ENCODE assay signal across 13 cellular contexts in genomic region chr11:70530629-70531185, GRCh38.
DNase-seq lines count a peak whose midpoint lies in the region; ATAC-seq and TF ChIP-seq lines count a peak whose summit lies in the region.
"Had no signal": no experiment of that assay in that cellular context is flagged by ENCODE, and none has a peak within 500 bp of the region (broad histone marks: within the 10 kb centered on the region; RNA-seq: fewer than 3 reads in every experiment).

No MANE protein-coding gene starts in this region.

- H3K4me2 ChIP-seq in IMR-90 (ENCODE audit: low read depth, low read length) (no peak overlapping the region), neural progenitor cell (no peak overlapping the region)
- H3K4me2 ChIP-seq: A549 had no signal

- intact Hi-C loops in IMR-90 (cut with micrococcal nuclease): no loop called here
- intact Hi-C loops in aorta (cut with DNase I): no loop called here

- POLR2A ChIA-PET in IMR-90 (lab: Charles Lee; ENCODE audit: unreplicated experiment): no interaction called here
- POLR2A ChIA-PET in naive thymus-derived CD8-positive, alpha-beta T cell (lab: Charles Lee): no interaction called here

- H3K9me1 ChIP-seq in IMR-90 (ENCODE audit: insufficient read depth, low read length): no peaks in the 10 kb centered on the region

- H3K27me3 ChIP-seq in IMR-90 (ENCODE audit: control insufficient read depth, insufficient read depth, low read length): no peaks in the 10 kb centered on the region
- H3K27me3 ChIP-seq in SJCRH30: no peaks in the 10 kb centered on the region
- no peaks in the 10 kb centered on the region for H3K27me3 ChIP-seq in neural progenitor cell
- no peaks in the 10 kb centered on the region for H3K27me3 ChIP-seq in aorta (ENCODE audit: control insufficient read depth in 1 of 2, insufficient read depth in 2 of 2, low read length in 1 of 2)
- H3K27me3 ChIP-seq: BE2C had no signal

- 46% methylated on average over 2 of the region's 11 CpGs; no CpG with 5 or more reads in 1 of the 2 experiments for WGBS in IMR-90 (ENCODE audit: extremely low coverage in 2 of 2, insufficient read length in 1 of 2), 2 experiments
- 89 to 92% methylated on average over 11 of the region's 11 CpGs for WGBS in aorta, 2 donors

- H3K4me1 ChIP-seq in IMR-90 (ENCODE audit: control insufficient read depth, insufficient read depth, low read length): no peaks in the 10 kb centered on the region; the same call in 1 of the 2 replicates
- peaks cover 37% of the 10 kb centered on the region for H3K4me1 ChIP-seq in SJCRH30
- peaks cover 13% of the 10 kb centered on the region for H3K4me1 ChIP-seq in neural progenitor cell
- no peaks in the 10 kb centered on the region for H3K4me1 ChIP-seq in aorta (ENCODE audit: control insufficient read depth in 1 of 2, insufficient read depth in 2 of 2, low read length in 2 of 2)
- H3K4me1 ChIP-seq: A549, HAP-1 had no signal

- H4K5ac ChIP-seq in IMR-90 (ENCODE audit: low read depth, low read length): no peak overlapping the region

- no peak overlapping the region for H3K18ac ChIP-seq in IMR-90 (ENCODE audit: low read depth, low read length)

- no peaks in the 10 kb centered on the region for H3K9me3 Mint-ChIP-seq in neural progenitor cell
- peaks cover 0 to 3% (median 0%) of the 10 kb centered on the region in 9 donors for H3K9me3 Mint-ChIP-seq in naive thymus-derived CD8-positive, alpha-beta T cell

- H3K36me3 Mint-ChIP-seq in neural progenitor cell: peaks cover 2% of the 10 kb centered on the region
- H3K36me3 Mint-ChIP-seq in naive thymus-derived CD8-positive, alpha-beta T cell: no peaks in the 10 kb centered on the region
- H3K36me3 Mint-ChIP-seq: CD4-positive, alpha-beta memory T cell had no signal

- no peak for TF ChIP-seq CTCF in IMR-90 (conservative IDR thresholded peaks at IDR 0.05; ENCODE audit: low read depth, low read length)
- TF ChIP-seq CTCF in neural progenitor cell (IDR thresholded peaks at IDR 0.05): no peak

- no peaks in the 10 kb centered on the region for H3F3A ChIP-seq in neural progenitor cell (ENCODE audit: low read depth)

- no peaks in the 10 kb centered on the region for H3K36me3 ChIP-seq in IMR-90 (ENCODE audit: control insufficient read depth, insufficient read depth, low read length)
- no peaks in the 10 kb centered on the region for H3K36me3 ChIP-seq in SJCRH30
- H3K36me3 ChIP-seq in neural progenitor cell: no peaks in the 10 kb centered on the region
- no peaks in the 10 kb centered on the region for H3K36me3 ChIP-seq in aorta (ENCODE audit: control insufficient read depth in 1 of 2, insufficient read depth in 2 of 2, low read length in 1 of 2)
- H3K36me3 ChIP-seq: BE2C, HAP-1 had no signal

- ATAC-seq in IMR-90 (ENCODE audit: low read depth) (no peak), aorta (ENCODE audit: low FRiP score) (no peak)
- no peak for ATAC-seq in naive thymus-derived CD8-positive, alpha-beta T cell
- ATAC-seq: A549 had no signal

- no peak overlapping the region for H2BK20ac ChIP-seq in IMR-90 (ENCODE audit: low read depth, low read length)

- CTCF ChIA-PET in IMR-90 (lab: Yijun Ruan, JAX): no interaction called here

- no peak overlapping the region for H3K4me3 Mint-ChIP-seq in neural progenitor cell
- no peak overlapping the region for H3K4me3 Mint-ChIP-seq in naive thymus-derived CD8-positive, alpha-beta T cell
- H3K4me3 Mint-ChIP-seq: CD4-positive, alpha-beta memory T cell had no signal

- H4K20me1 ChIP-seq in IMR-90 (ENCODE audit: insufficient read depth, low read length) (no peaks in the 10 kb centered on the region; the same call in 1 of the 2 replicates), neural progenitor cell (ENCODE audit: low read depth) (no peaks in the 10 kb centered on the region)

- no peak overlapping the region for H3K27ac ChIP-seq in IMR-90 (ENCODE audit: insufficient read depth, low read length)
- H3K27ac ChIP-seq in SJCRH30: peak overlapping the region; percentile 88; the same call in 1 of the 2 replicates
- no peak overlapping the region for H3K27ac ChIP-seq in neural progenitor cell
- no peak overlapping the region for H3K27ac ChIP-seq in aorta (ENCODE audit: low read depth in 1 of 2, low read length in 2 of 2)
- H3K27ac ChIP-seq: A549, C4-2B had no signal

- peaks cover 41% of the 10 kb centered on the region for H3K4me1 Mint-ChIP-seq in neural progenitor cell
- no peaks in the 10 kb centered on the region for H3K4me1 Mint-ChIP-seq in naive thymus-derived CD8-positive, alpha-beta T cell
- H3K4me1 Mint-ChIP-seq: CD4-positive, alpha-beta memory T cell had no signal

- H2AK9ac ChIP-seq in IMR-90 (replicated peaks; ENCODE audit: low read depth, low read length, poor library complexity): no peak overlapping the region

- H2BK120ac ChIP-seq in IMR-90 (ENCODE audit: low read depth, low read length): no peak overlapping the region

- H4K8ac ChIP-seq in IMR-90 (ENCODE audit: low read depth in 2 of 2, low read length in 2 of 2): no peak overlapping the region

- no peak overlapping the region for H2BK15ac ChIP-seq in IMR-90 (ENCODE audit: low read depth, low read length)

- in situ Hi-C loops in IMR-90 (cut with MboI; ENCODE audit: low sequenced_read_pairs): no loop called here

- no peak overlapping the region for H3K14ac ChIP-seq in IMR-90 (replicated peaks; ENCODE audit: low read depth, low read length)

- H4K91ac ChIP-seq in IMR-90 (ENCODE audit: insufficient read depth, low read depth, low read length): no peak overlapping the region

- H3K23ac ChIP-seq in IMR-90 (ENCODE audit: low read depth, low read length): no peak overlapping the region

- dilution Hi-C loops in IMR-90 (cut with HindIII; ENCODE audit: low sequenced_read_pairs, unreplicated experiment): no loop called here

- peak overlapping the region; percentile 0 for H3K27ac Mint-ChIP-seq in neural progenitor cell
- no peak overlapping the region for H3K27ac Mint-ChIP-seq in naive thymus-derived CD8-positive, alpha-beta T cell
- H3K27ac Mint-ChIP-seq: CD4-positive, alpha-beta memory T cell had no signal

- H2AK5ac ChIP-seq in IMR-90 (ENCODE audit: low read depth, low read length): no peak overlapping the region

- H3K9ac ChIP-seq in IMR-90 (ENCODE audit: low read depth, low read length) (no peak overlapping the region), neural progenitor cell (no peak overlapping the region)

- H3K9me3 ChIP-seq in IMR-90 (ENCODE audit: control insufficient read depth, insufficient read depth, low read length) (peaks cover 4% of the 10 kb centered on the region; the same call in 1 of the 2 replicates), SJCRH30 (replicated peaks) (no peaks in the 10 kb centered on the region), neural progenitor cell (ENCODE audit: low read depth) (no peaks in the 10 kb centered on the region), aorta (ENCODE audit: control insufficient read depth, low read length) (no peaks in the 10 kb centered on the region)
- H3K9me3 ChIP-seq: A549, BE2C, HAP-1 had no signal

- H3K27me3 Mint-ChIP-seq in neural progenitor cell (ENCODE audit: insufficient read depth, low read depth): peaks cover 16% of the 10 kb centered on the region
- peaks cover 0 to 16% (median 8%) of the 10 kb centered on the region in 5 donors for H3K27me3 Mint-ChIP-seq in naive thymus-derived CD8-positive, alpha-beta T cell

- no peak for TF ChIP-seq RAD21 in IMR-90 (IDR thresholded peaks at IDR 0.05; ENCODE audit: low read length)

- DNase-seq in IMR-90 (no peak), SJCRH30 (no peak), neural progenitor cell (ENCODE audit: low spot score) (no peak), aorta (peak; percentile 14 to 36), MV-4-11 (lab: John Stamatoyannopoulos, UW) (no peak)
- DNase-seq in naive thymus-derived CD8-positive, alpha-beta T cell: no peak
- DNase-seq: BE2C; CD4-positive, alpha-beta memory T cell; DMS79; GOT3 had no signal

- H3K79me2 ChIP-seq in neural progenitor cell (ENCODE audit: low read depth): no peaks in the 10 kb centered on the region

- no TSS peak for BruUV-seq in IMR-90 (replicated peaks; lab: Mats Ljungman, UMichigan)

- no peak overlapping the region for H3K4me3 ChIP-seq in IMR-90 (ENCODE audit: insufficient read depth, low read depth, low read length)
- no peak overlapping the region for H3K4me3 ChIP-seq in SJCRH30
- no peak overlapping the region for H3K4me3 ChIP-seq in neural progenitor cell
- H3K4me3 ChIP-seq in aorta (ENCODE audit: low read length in 2 of 2): no peak overlapping the region
- H3K4me3 ChIP-seq: A549, HAP-1 had no signal

- H2BK5ac ChIP-seq in IMR-90 (ENCODE audit: low read depth, low read length, poor library complexity, severe bottlenecking): no peak overlapping the region

- TF ChIP-seq POLR2A in IMR-90 (IDR thresholded peaks at IDR 0.05; ENCODE audit: low read depth, low read length): no peak

- H3K79me1 ChIP-seq in IMR-90 (ENCODE audit: low read depth in 1 of 2, low read length in 2 of 2): no peaks in the 10 kb centered on the region

- H3K56ac ChIP-seq in IMR-90 (ENCODE audit: extremely low read depth, insufficient read depth, low read length): no peak overlapping the region

- H2AFZ ChIP-seq in IMR-90 (replicated peaks; ENCODE audit: low read length, poor library complexity) (no peak overlapping the region), neural progenitor cell (replicated peaks) (no peak overlapping the region)

- no peak overlapping the region for H3K4ac ChIP-seq in IMR-90 (ENCODE audit: low read depth, low read length)

TF ChIP-seq in IMR-90, 13 proteins besides CTCF, POLR2A, EP300 and RAD21:
- TF ChIP-seq RCOR1 (IDR thresholded peaks at IDR 0.05; ENCODE audit: insufficient replicate concordance, low read length) (no peak), SMC3 (IDR thresholded peaks at IDR 0.05; ENCODE audit: low read depth, low read length) (no peak), MAFK (IDR thresholded peaks at IDR 0.05; ENCODE audit: low read depth, low read length) (no peak), RFX5 (IDR thresholded peaks at IDR 0.05; ENCODE audit: low read depth, low read length) (no peak), MXI1 (IDR thresholded peaks at IDR 0.05; ENCODE audit: borderline replicate concordance, low read depth, low read length) (no peak), CEBPB (IDR thresholded peaks at IDR 0.05; ENCODE audit: low read depth, low read length) (peak; percentile 58)

Comparison
In these comparisons a context has a peak if more than half of its experiments do, and no peak if none do; other contexts are left out.
1. DNase-seq: peak in aorta (2 of 2); none in IMR-90 (single experiment), SJCRH30 (0 of 2), neural progenitor cell (single experiment), MV-4-11 (single experiment) and naive thymus-derived CD8-positive, alpha-beta T cell (0 of 10).